Comparison of ENCODE assay signal across 8 cellular contexts in genomic region chr10:118754132-118754555, GRCh38. TPM values are rescaled to one million over a fixed set of nuclear protein-coding genes. Genes with fewer than 3 reads are reported as not detected.
A peak's percentile ranks its signal among the peaks of the same experiment; 100 is the strongest.
DNase-seq lines count a peak whose midpoint lies in the region; ATAC-seq and TF ChIP-seq lines count a peak whose summit lies in the region.

No MANE protein-coding gene starts in this region.

- intact Hi-C loops in activated CD4-positive, alpha-beta T cell treated with anti-CD3 and anti-CD28 coated beads for 36 hours (cut with DNase I, micrococcal nuclease), result loop anchor here (1.0 to 10.0 kb wide), 8 partner anchors 21 to 1138 kb away; partner anchors contain the start of genes MCMBP (in 1 of the 2), RAB11FIP2 (in 1 of the 2) and SEC23IP (in 1 of the 2)
- intact Hi-C loops in lower lobe of right lung (cut with DNase I), result no loop called here

- no peaks in the 10 kb centered on the region for H3K27me3 Mint-ChIP-seq in activated CD4-positive, alpha-beta T cell treated with anti-CD3 and anti-CD28 coated beads for 36 hours

- peak overlapping the region; percentile 96 for H3K4me2 ChIP-seq in DOHH2 (ENCODE audit: low read length)

- H3K9me3 ChIP-seq in DOHH2 (ENCODE audit: control insufficient read depth, insufficient read depth, low read length), result no peaks in the 10 kb centered on the region
- H3K9me3 ChIP-seq in lower lobe of right lung, result no peaks in the 10 kb centered on the region

- POLR2A ChIA-PET in activated CD4-positive, alpha-beta T cell treated with anti-CD3 and anti-CD28 coated beads for 36 hours (lab: Charles Lee), result interaction anchor here (1.1 to 1.6 kb wide), 3 partner anchors 9 to 21 kb away, joined by 3 to 7 read pairs (median 4); no protein-coding TSS in a partner anchor

- CTCF ChIA-PET in activated CD4-positive, alpha-beta T cell treated with anti-CD3 and anti-CD28 coated beads for 36 hours (lab: Charles Lee), result interaction anchor here (0.9 to 3.6 kb wide), 6 partner anchors 14 to 55 kb away, joined by 3 to 14 read pairs (median 4); no protein-coding TSS in a partner anchor

- H3K9me3 Mint-ChIP-seq in activated CD4-positive, alpha-beta T cell treated with anti-CD3 and anti-CD28 coated beads for 36 hours (ENCODE audit: low read depth), result no peaks in the 10 kb centered on the region

- H3K27ac Mint-ChIP-seq in activated CD4-positive, alpha-beta T cell treated with anti-CD3 and anti-CD28 coated beads for 36 hours, result peak overlapping the region; percentile 83

- H3K27me3 ChIP-seq in DOHH2 (ENCODE audit: control insufficient read depth, low read length) (no peaks in the 10 kb centered on the region), lower lobe of right lung (ENCODE audit: low read depth) (no peaks in the 10 kb centered on the region)

- ATAC-seq in GM21576 (IDR thresholded peaks at IDR 0.05; ENCODE audit: unreplicated experiment) (peak; percentile 9), lower lobe of right lung (peak; percentile 22 to 47)
- peak; percentile 3 for ATAC-seq in activated CD4-positive, alpha-beta T cell treated with anti-CD3 and anti-CD28 coated beads for 36 hours

- peaks cover 13% of the 10 kb centered on the region; the same call in 1 of the 2 replicates for H4K20me1 ChIP-seq in DOHH2 (ENCODE audit: control insufficient read depth, insufficient read depth, low read depth, low read length)

- H3K36me3 Mint-ChIP-seq in activated CD4-positive, alpha-beta T cell treated with anti-CD3 and anti-CD28 coated beads for 36 hours (ENCODE audit: low read depth), result peaks cover 9% of the 10 kb centered on the region

- DNase-seq in KBM-7 (peak; percentile 65), dermis blood vessel endothelial cell (peak; percentile 47), lower lobe of right lung (peak; percentile 67), NCI-H446 treated with DMSO at 0.1 percent for 48 hours (lab: John Stamatoyannopoulos, UW) (no peak)
- DNase-seq in activated CD4-positive, alpha-beta T cell treated with anti-CD3 and anti-CD28 coated beads for 36 hours, result peak; percentile 67
- peak; percentile 4 for DNase-seq in stimulated activated CD8-positive, alpha-beta memory T cell treated with anti-CD3 and anti-CD28 coated beads, Interleukin-7, amount 100 ng/mL, for 24 hours (ENCODE audit: low read depth)

- peaks cover 6% of the 10 kb centered on the region; the same call in 1 of the 2 replicates for H3F3A ChIP-seq in DOHH2 (ENCODE audit: control insufficient read depth, insufficient read depth)

- H3K36me3 ChIP-seq in DOHH2 (ENCODE audit: control insufficient read depth, low read length), result peaks cover 27% of the 10 kb centered on the region
- H3K36me3 ChIP-seq in lower lobe of right lung, result no peaks in the 10 kb centered on the region

- H3K27ac ChIP-seq in DOHH2 (ENCODE audit: low read depth, low read length), result peak overlapping the region; percentile 72
- peak overlapping the region; percentile 87 for H3K27ac ChIP-seq in lower lobe of right lung

- H3K79me2 ChIP-seq in DOHH2 (ENCODE audit: control insufficient read depth, low read length), result peaks cover 56% of the 10 kb centered on the region

- H3K9me2 ChIP-seq in DOHH2 (replicated peaks; ENCODE audit: control insufficient read depth, low read length), result no peaks in the 10 kb centered on the region

- H3K4me3 ChIP-seq in DOHH2 (ENCODE audit: low read length) (peak overlapping the region; percentile 99), lower lobe of right lung (peak overlapping the region; percentile 94)

- H3K4me1 ChIP-seq in DOHH2 (ENCODE audit: control insufficient read depth, low read length), result peaks cover 40% of the 10 kb centered on the region
- peaks cover 31% of the 10 kb centered on the region for H3K4me1 ChIP-seq in lower lobe of right lung

- peak overlapping the region; percentile 91 for H3K4me3 Mint-ChIP-seq in activated CD4-positive, alpha-beta T cell treated with anti-CD3 and anti-CD28 coated beads for 36 hours

- peaks cover 36% of the 10 kb centered on the region for H3K4me1 Mint-ChIP-seq in activated CD4-positive, alpha-beta T cell treated with anti-CD3 and anti-CD28 coated beads for 36 hours

- TF ChIP-seq CTCF in DOHH2 (IDR thresholded peaks at IDR 0.05; ENCODE audit: low read depth, low read length, poor library complexity, severe bottlenecking) (no peak), lower lobe of right lung (IDR thresholded peaks at IDR 0.05) (no peak)

- in situ Hi-C loops in KBM-7 (cut with MboI; ENCODE audit: low pct_unique_long_range_greater_than_20kb, low sequenced_read_pairs), result no loop called here

RNA-seq across cellular contexts. Expression of gene CACUL1, which starts 0.6 kb away (rescaled TPM):
- 10 to 100 TPM; 20.1 to 24.4 TPM for total RNA-seq in activated CD4-positive, alpha-beta T cell treated with anti-CD3 and anti-CD28 coated beads for 36 hours
- total RNA-seq in dermis blood vessel endothelial cell (33.4 and 39.0 TPM in 2 replicates), lower lobe of right lung (45.9 TPM)
